Comparison of ENCODE assay signal across 1 cellular context in genomic region chr20:50790651-50791277, GRCh38.
TF ChIP-seq lines count a peak whose summit lies in the region.

No MANE protein-coding gene starts in this region.

TF ChIP-seq in HepG2, 621 proteins besides CTCF, POLR2A, EP300 and RAD21 (continued from another document and continues in another):
- TF ChIP-seq, protein P1, sequence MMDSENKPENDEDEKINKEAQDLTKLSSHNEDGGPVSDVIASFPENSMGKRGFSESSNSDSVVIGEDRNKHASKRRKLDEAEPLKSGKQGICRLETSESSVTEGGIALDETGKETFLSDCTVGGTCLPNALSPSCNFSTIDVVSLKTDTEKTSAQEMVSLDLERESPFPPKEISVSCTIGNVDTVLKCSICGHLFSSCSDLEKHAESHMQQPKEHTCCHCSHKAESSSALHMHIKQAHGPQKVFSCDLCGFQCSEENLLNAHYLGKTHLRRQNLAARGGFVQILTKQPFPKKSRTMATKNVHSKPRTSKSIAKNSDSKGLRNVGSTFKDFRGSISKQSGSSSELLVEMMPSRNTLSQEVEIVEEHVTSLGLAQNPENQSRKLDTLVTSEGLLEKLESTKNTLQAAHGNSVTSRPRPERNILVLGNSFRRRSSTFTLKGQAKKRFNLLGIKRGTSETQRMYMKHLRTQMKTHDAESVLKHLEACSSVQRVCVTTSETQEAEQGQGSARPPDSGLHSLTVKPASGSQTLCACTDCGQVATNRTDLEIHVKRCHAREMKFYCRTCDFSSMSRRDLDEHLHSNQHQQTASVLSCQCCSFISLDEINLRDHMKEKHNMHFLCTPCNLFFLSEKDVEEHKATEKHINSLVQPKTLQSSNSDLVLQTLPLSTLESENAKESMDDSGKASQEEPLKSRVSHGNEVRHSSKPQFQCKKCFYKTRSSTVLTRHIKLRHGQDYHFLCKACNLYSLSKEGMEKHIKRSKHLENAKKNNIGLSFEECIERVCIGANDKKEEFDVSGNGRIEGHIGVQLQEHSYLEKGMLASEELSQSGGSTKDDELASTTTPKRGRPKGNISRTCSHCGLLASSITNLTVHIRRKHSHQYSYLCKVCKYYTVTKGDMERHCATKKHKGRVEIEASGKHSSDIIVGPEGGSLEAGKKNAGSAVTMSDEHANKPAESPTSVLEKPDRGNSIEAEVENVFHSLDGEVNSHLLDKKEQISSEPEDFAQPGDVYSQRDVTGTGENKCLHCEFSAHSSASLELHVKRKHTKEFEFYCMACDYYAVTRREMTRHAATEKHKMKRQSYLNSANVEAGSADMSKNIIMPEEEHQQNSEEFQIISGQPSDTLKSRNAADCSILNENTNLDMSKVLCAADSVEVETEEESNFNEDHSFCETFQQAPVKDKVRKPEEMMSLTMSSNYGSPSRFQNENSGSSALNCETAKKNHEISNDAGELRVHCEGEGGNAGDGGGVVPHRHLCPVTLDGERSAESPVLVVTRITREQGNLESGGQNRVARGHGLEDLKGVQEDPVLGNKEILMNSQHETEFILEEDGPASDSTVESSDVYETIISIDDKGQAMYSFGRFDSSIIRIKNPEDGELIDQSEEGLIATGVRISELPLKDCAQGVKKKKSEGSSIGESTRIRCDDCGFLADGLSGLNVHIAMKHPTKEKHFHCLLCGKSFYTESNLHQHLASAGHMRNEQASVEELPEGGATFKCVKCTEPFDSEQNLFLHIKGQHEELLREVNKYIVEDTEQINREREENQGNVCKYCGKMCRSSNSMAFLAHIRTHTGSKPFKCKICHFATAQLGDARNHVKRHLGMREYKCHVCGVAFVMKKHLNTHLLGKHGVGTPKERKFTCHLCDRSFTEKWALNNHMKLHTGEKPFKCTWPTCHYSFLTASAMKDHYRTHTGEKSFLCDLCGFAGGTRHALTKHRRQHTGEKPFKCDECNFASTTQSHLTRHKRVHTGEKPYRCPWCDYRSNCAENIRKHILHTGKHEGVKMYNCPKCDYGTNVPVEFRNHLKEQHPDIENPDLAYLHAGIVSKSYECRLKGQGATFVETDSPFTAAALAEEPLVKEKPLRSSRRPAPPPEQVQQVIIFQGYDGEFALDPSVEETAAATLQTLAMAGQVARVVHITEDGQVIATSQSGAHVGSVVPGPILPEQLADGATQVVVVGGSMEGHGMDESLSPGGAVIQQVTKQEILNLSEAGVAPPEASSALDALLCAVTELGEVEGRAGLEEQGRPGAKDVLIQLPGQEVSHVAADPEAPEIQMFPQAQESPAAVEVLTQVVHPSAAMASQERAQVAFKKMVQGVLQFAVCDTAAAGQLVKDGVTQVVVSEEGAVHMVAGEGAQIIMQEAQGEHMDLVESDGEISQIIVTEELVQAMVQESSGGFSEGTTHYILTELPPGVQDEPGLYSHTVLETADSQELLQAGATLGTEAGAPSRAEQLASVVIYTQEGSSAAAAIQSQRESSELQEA (CRISPR knock-in tag; IDR thresholded peaks at IDR 0.05; ENCODE audit: not compliant biosample characterization): peak; percentile 86
- TF ChIP-seq PATZ1 (CRISPR knock-in tag; IDR thresholded peaks at IDR 0.05) (peak; percentile 94), ATF3 (CRISPR knock-in tag; IDR thresholded peaks at IDR 0.05) (peak; percentile 70), ZNF740 (CRISPR knock-in tag; IDR thresholded peaks at IDR 0.05) (peak; percentile 98), ZNF230 (CRISPR knock-in tag; IDR thresholded peaks at IDR 0.05) (peak; percentile 91; the same call in 1 of the 2 replicates), ZBTB40 (IDR thresholded peaks at IDR 0.05) (no peak), ZBTB40 (CRISPR knock-in tag; IDR thresholded peaks at IDR 0.05) (peak; percentile 62; the same call in 1 of the 2 replicates), MTF1 (CRISPR knock-in tag; IDR thresholded peaks at IDR 0.05) (peak; percentile 82; the same call in 1 of the 2 replicates), NR2F2 (IDR thresholded peaks at IDR 0.05; ENCODE audit: borderline replicate concordance, low read depth) (no peak; the same call in 1 of the 2 replicates), ZNF335 (CRISPR knock-in tag; IDR thresholded peaks at IDR 0.05) (peak; percentile 78), PLRG1 (conservative IDR thresholded peaks at IDR 0.05) (no peak), PPARG (CRISPR knock-in tag; conservative IDR thresholded peaks at IDR 0.05) (peak; percentile 81; the same call in 1 of the 2 replicates), ZNF451 (CRISPR knock-in tag; IDR thresholded peaks at IDR 0.05) (peak; percentile 78; the same call in 1 of the 2 replicates), POLR2AphosphoS5 (IDR thresholded peaks at IDR 0.05; ENCODE audit: low read depth, low read length) (peak; percentile 63), STAT5B (CRISPR knock-in tag; IDR thresholded peaks at IDR 0.05) (peak; percentile 70; the same call in 1 of the 2 replicates), JUN (CRISPR knock-in tag; IDR thresholded peaks at IDR 0.05) (no peak), CCDC6 (CRISPR knock-in tag; IDR thresholded peaks at IDR 0.05) (0 out of 2 replicates have a peak, but pooled peaks have one; percentile 68)
- TF ChIP-seq, protein P2, sequence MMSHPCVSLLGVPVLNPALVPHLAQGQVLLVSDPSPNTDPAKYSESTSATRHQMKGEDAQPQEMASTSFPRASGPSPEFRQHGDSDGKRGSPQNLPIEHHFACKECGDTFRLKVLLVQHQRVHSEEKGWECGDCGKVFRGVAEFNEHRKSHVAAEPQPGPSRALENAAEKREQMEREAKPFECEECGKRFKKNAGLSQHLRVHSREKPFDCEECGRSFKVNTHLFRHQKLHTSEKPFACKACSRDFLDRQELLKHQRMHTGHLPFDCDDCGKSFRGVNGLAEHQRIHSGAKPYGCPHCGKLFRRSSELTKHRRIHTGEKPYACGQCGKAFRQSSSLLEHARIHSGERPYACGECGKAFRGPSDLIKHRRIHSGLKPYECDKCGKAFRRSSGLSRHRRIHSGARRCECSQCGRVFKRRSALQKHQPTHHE (CRISPR knock-in tag; IDR thresholded peaks at IDR 0.05; ENCODE audit: borderline replicate concordance): peak; percentile 54; the same call in 1 of the 2 replicates
- TF ChIP-seq, protein P3, sequence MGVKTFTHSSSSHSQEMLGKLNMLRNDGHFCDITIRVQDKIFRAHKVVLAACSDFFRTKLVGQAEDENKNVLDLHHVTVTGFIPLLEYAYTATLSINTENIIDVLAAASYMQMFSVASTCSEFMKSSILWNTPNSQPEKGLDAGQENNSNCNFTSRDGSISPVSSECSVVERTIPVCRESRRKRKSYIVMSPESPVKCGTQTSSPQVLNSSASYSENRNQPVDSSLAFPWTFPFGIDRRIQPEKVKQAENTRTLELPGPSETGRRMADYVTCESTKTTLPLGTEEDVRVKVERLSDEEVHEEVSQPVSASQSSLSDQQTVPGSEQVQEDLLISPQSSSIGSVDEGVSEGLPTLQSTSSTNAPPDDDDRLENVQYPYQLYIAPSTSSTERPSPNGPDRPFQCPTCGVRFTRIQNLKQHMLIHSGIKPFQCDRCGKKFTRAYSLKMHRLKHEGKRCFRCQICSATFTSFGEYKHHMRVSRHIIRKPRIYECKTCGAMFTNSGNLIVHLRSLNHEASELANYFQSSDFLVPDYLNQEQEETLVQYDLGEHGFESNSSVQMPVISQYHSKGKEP (CRISPR knock-in tag; IDR thresholded peaks at IDR 0.05): peak; percentile 29; the same call in 1 of the 2 replicates
- TF ChIP-seq, protein P4, sequence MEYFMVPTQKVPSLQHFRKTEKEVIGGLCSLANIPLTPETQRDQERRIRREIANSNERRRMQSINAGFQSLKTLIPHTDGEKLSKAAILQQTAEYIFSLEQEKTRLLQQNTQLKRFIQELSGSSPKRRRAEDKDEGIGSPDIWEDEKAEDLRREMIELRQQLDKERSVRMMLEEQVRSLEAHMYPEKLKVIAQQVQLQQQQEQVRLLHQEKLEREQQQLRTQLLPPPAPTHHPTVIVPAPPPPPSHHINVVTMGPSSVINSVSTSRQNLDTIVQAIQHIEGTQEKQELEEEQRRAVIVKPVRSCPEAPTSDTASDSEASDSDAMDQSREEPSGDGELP (IDR thresholded peaks at IDR 0.05; ENCODE audit: borderline replicate concordance, low read depth): peak; percentile 91
- TF ChIP-seq, protein P5, sequence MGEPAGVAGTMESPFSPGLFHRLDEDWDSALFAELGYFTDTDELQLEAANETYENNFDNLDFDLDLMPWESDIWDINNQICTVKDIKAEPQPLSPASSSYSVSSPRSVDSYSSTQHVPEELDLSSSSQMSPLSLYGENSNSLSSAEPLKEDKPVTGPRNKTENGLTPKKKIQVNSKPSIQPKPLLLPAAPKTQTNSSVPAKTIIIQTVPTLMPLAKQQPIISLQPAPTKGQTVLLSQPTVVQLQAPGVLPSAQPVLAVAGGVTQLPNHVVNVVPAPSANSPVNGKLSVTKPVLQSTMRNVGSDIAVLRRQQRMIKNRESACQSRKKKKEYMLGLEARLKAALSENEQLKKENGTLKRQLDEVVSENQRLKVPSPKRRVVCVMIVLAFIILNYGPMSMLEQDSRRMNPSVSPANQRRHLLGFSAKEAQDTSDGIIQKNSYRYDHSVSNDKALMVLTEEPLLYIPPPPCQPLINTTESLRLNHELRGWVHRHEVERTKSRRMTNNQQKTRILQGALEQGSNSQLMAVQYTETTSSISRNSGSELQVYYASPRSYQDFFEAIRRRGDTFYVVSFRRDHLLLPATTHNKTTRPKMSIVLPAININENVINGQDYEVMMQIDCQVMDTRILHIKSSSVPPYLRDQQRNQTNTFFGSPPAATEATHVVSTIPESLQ (CRISPR knock-in tag; conservative IDR thresholded peaks at IDR 0.05): no peak
